Comparison of ENCODE assay signal across 17 cellular contexts in genomic region chr7:157977306-157977705, GRCh38.
"Had no signal": no experiment of that assay in that cellular context is flagged by ENCODE, and none has a peak within 500 bp of the region (broad histone marks: within the 10 kb centered on the region; RNA-seq: fewer than 3 reads in every experiment).

No MANE protein-coding gene starts in this region.

- H3K4me1 Mint-ChIP-seq: activated CD4-positive, alpha-beta memory T cell treated with anti-CD3 and anti-CD28 coated beads, Interleukin-2, amount 10 ng/mL, durations not matched to agents 7 days and 5 days; activated CD8-positive, alpha-beta memory T cell treated with anti-CD3 and anti-CD28 coated beads, Interleukin-2, amount 10 ng/mL, durations not matched to agents 7 days and 5 days; activated naive CD8-positive, alpha-beta T cell treated with anti-CD3 and anti-CD28 coated beads, Interleukin-2, amount 50 U/mL, for 24 hours; brain; naive thymus-derived CD8-positive, alpha-beta T cell; WTC11 had no signal

- H3K27me3 Mint-ChIP-seq: activated CD4-positive, alpha-beta memory T cell treated with anti-CD3 and anti-CD28 coated beads, Interleukin-2, amount 10 ng/mL, durations not matched to agents 7 days and 5 days; activated CD8-positive, alpha-beta memory T cell treated with anti-CD3 and anti-CD28 coated beads, Interleukin-2, amount 10 ng/mL, durations not matched to agents 7 days and 5 days; activated naive CD8-positive, alpha-beta T cell treated with anti-CD3 and anti-CD28 coated beads, Interleukin-2, amount 50 U/mL, for 24 hours had no signal

- H3K27ac Mint-ChIP-seq: activated CD4-positive, alpha-beta memory T cell treated with anti-CD3 and anti-CD28 coated beads, Interleukin-2, amount 10 ng/mL, durations not matched to agents 7 days and 5 days; activated CD8-positive, alpha-beta memory T cell treated with anti-CD3 and anti-CD28 coated beads, Interleukin-2, amount 10 ng/mL, durations not matched to agents 7 days and 5 days; activated naive CD4-positive, alpha-beta T cell treated with anti-CD3 and anti-CD28 coated beads for 36 hours; activated naive CD8-positive, alpha-beta T cell treated with anti-CD3 and anti-CD28 coated beads, Interleukin-2, amount 50 U/mL, for 24 hours; brain; WTC11 had no signal

- DNase-seq: activated CD4-positive, alpha-beta memory T cell treated with anti-CD3 and anti-CD28 coated beads, Interleukin-2, amount 10 ng/mL, durations not matched to agents 7 days and 5 days; activated CD4-positive, alpha-beta T cell treated with anti-CD3 and anti-CD28 coated beads for 48 hours; activated CD8-positive, alpha-beta memory T cell treated with anti-CD3 and anti-CD28 coated beads, Interleukin-2, amount 10 ng/mL, durations not matched to agents 7 days and 5 days; activated naive CD4-positive, alpha-beta T cell treated with anti-CD3 and anti-CD28 coated beads for 36 hours; activated naive CD8-positive, alpha-beta T cell treated with anti-CD3 and anti-CD28 coated beads, Interleukin-2, amount 50 U/mL, for 24 hours; anterior cingulate cortex; central memory CD4-positive, alpha-beta T cell; foreskin keratinocyte; left cardiac atrium; mesendoderm; naive thymus-derived CD8-positive, alpha-beta T cell; pancreas; sigmoid colon; stimulated activated naive CD4-positive, alpha-beta T cell; thyroid gland had no signal

- H3K36me3 Mint-ChIP-seq: activated CD8-positive, alpha-beta memory T cell treated with anti-CD3 and anti-CD28 coated beads, Interleukin-2, amount 10 ng/mL, durations not matched to agents 7 days and 5 days had no signal

- H3K4me3 Mint-ChIP-seq: activated CD4-positive, alpha-beta memory T cell treated with anti-CD3 and anti-CD28 coated beads, Interleukin-2, amount 10 ng/mL, durations not matched to agents 7 days and 5 days; activated CD8-positive, alpha-beta memory T cell treated with anti-CD3 and anti-CD28 coated beads, Interleukin-2, amount 10 ng/mL, durations not matched to agents 7 days and 5 days; activated naive CD4-positive, alpha-beta T cell treated with anti-CD3 and anti-CD28 coated beads for 36 hours; activated naive CD8-positive, alpha-beta T cell treated with anti-CD3 and anti-CD28 coated beads, Interleukin-2, amount 50 U/mL, for 24 hours; brain; naive thymus-derived CD8-positive, alpha-beta T cell; WTC11 had no signal

- ATAC-seq: activated CD8-positive, alpha-beta memory T cell treated with anti-CD3 and anti-CD28 coated beads, Interleukin-2, amount 10 ng/mL, durations not matched to agents 7 days and 5 days; activated naive CD8-positive, alpha-beta T cell treated with anti-CD3 and anti-CD28 coated beads, Interleukin-2, amount 50 U/mL, for 24 hours; foreskin keratinocyte; left cardiac atrium; naive thymus-derived CD8-positive, alpha-beta T cell; pancreas; WTC11 had no signal
